8 cellular contexts compared by ENCODE assay signal in genomic region chr14:24141030-24141880, GRCh38. TPM values are rescaled to one million over a fixed set of nuclear protein-coding genes. Genes with fewer than 3 reads are reported as not detected.
A peak's percentile ranks its signal among the peaks of the same experiment; 100 is the strongest.
DNase-seq lines count a peak whose midpoint lies in the region; ATAC-seq and TF ChIP-seq lines count a peak whose summit lies in the region.

Gene EMC9, minus strand, starts transcription at chr14:24141591. Its CDS starts 287 bp downstream, at chr14:24141304.

- H3K36me3 ChIP-seq in right atrium auricular region (peaks cover 19% of the 10 kb centered on the region), psoas muscle (ENCODE audit: insufficient read depth in 1 of 2, low read depth in 1 of 2) (peaks cover 0 to 40% of the 10 kb centered on the region in 2 donors), uterus (no peaks in the 10 kb centered on the region)

- H3K4me1 ChIP-seq in right atrium auricular region: peaks cover 0 to 61% of the 10 kb centered on the region in 2 donors
- H3K4me1 ChIP-seq in psoas muscle: peaks cover 66% of the 10 kb centered on the region
- H3K4me1 ChIP-seq in uterus: peaks cover 4 to 7% of the 10 kb centered on the region in 2 donors

- intact Hi-C loops in T-helper 2 cell treated with Interferon-gamma antibody and Interleukin-4, amounts not matched to agents 100 ng/mL and 5 ng/mL, for 36 hours (cut with micrococcal nuclease): loop anchor here (1.0 kb wide), 3 partner anchors 20 to 91 kb away; partner anchors contain the start of genes DCAF11, GMPR2, IRF9 and NEDD8
- intact Hi-C loops in psoas muscle (cut with DNase I) (no loop called here), uterus (cut with DNase I; ENCODE audit: low total_unique reads) (no loop called here)

- H3K27ac ChIP-seq in right atrium auricular region (peak within 1 kb of the TSS; percentile 93 to 95), psoas muscle (peak within 1 kb of the TSS; percentile 88), uterus (peak within 1 kb of the TSS; percentile 86 to 90)

- TF ChIP-seq POLR2A in uterus (IDR thresholded peaks at IDR 0.05): peak; percentile 90

- TF ChIP-seq CTCF in right atrium auricular region (IDR thresholded peaks at IDR 0.05): peak; percentile 45 to 66
- TF ChIP-seq CTCF in psoas muscle (IDR thresholded peaks at IDR 0.05): peak; percentile 55
- TF ChIP-seq CTCF in uterus (IDR thresholded peaks at IDR 0.05): peak; percentile 41 to 81 (median 66)

- no peaks in the 10 kb centered on the region for H3K27me3 ChIP-seq in right atrium auricular region
- no peaks in the 10 kb centered on the region for H3K27me3 ChIP-seq in psoas muscle (ENCODE audit: insufficient read depth in 3 of 3, low read length in 2 of 3)
- no peaks in the 10 kb centered on the region for H3K27me3 ChIP-seq in uterus

- H3K9me3 ChIP-seq in right atrium auricular region: no peaks in the 10 kb centered on the region
- no peaks in the 10 kb centered on the region for H3K9me3 ChIP-seq in psoas muscle
- no peaks in the 10 kb centered on the region for H3K9me3 ChIP-seq in uterus

- peak; percentile 72 for ATAC-seq in GM18499 (IDR thresholded peaks at IDR 0.05; ENCODE audit: insufficient read depth, unreplicated experiment)
- ATAC-seq in HG02943 (IDR thresholded peaks at IDR 0.05; ENCODE audit: low read depth, unreplicated experiment): peak; percentile 83
- peak; percentile 91 to 93 (median 92) for ATAC-seq in psoas muscle

- 0% methylated on average over 61 to 68 of the region's 68 CpGs for WGBS in psoas muscle, 3 donors

- H3K4me3 ChIP-seq in right atrium auricular region (peak within 1 kb of the TSS; percentile 82 to 87), psoas muscle (peak within 1 kb of the TSS; percentile 78), uterus (peak within 1 kb of the TSS; percentile 65 to 92)

- peak; percentile 99 for DNase-seq in NCI-H187 treated with DMSO at 0.1 percent for 48 hours (lab: John Stamatoyannopoulos, UW)
- DNase-seq in anterior cingulate cortex (lab: John Stamatoyannopoulos, UW): peak; percentile 85 to 100 (median 99)
- DNase-seq in right atrium auricular region (ENCODE audit: low spot score): peak; percentile 100
- peak; percentile 100 for DNase-seq in psoas muscle
- DNase-seq in uterus: peak; percentile 99 to 100

RNA-seq across cellular contexts. Expression of gene EMC9, which starts in this region (rescaled TPM):
- total RNA-seq in T-helper 2 cell treated with Interferon-gamma antibody and Interleukin-4, amounts not matched to agents 100 ng/mL and 5 ng/mL, for 36 hours: 22.1 and 23.3 TPM in 2 replicates
- total RNA-seq in right atrium auricular region (10 to 100 TPM in 1 of 2 donors, 1 to 10 TPM in 1; 9.9 to 16.8 TPM), psoas muscle (10 to 100 TPM; 18.0 to 67.5 (median 36.1) TPM), uterus (10 to 100 TPM in 2 of 4 donors, 1 to 10 TPM in 1, not detected in 1; 6.2 to 21.2 (median 10.9) TPM)
- 10 to 100 TPM; 17.2 to 35.5 (median 30.9) TPM for polyA plus RNA-seq in psoas muscle

Comparison
In these comparisons a context has a peak if more than half of its experiments do, and no peak if none do; other contexts are left out.
1. Peak in every context shown above with its lines: DNase-seq, ATAC-seq, H3K4me3 ChIP-seq and H3K27ac ChIP-seq.